In the genomic region with DNA sequence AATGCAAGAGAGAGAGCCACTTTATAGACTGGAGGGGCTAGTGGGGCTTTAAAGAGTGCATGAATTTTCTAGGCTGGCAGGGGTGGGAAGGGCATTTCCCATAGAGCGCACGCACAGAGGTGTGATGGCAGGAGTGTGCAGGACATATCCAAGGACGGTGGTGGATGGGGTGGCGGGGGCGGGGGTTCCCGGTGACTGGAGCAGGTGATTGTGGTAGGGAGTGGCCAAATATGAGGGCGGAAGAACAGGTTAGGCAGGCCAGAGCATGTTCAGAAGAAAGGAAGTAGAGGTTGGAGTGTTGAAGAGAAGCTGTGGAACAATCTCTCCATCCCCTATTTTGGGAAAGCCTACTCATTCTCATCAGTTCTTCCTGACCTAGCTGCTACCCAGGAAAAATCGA, we compare ENCODE assay signal across 18 cellular contexts. TPM values are rescaled to one million over a fixed set of nuclear protein-coding genes. Genes with fewer than 3 reads are reported as not detected.
A peak's percentile ranks its signal among the peaks of the same experiment; 100 is the strongest.
DNase-seq lines count a peak whose midpoint lies in the region; ATAC-seq, FAIRE-seq and TF ChIP-seq lines count a peak whose summit lies in the region.
"Had no signal": no experiment of that assay in that cellular context is flagged by ENCODE, and none has a peak within 500 bp of the region (broad histone marks: within the 10 kb centered on the region; RNA-seq: fewer than 3 reads in every experiment).

No MANE protein-coding gene starts in this region.

- no peaks in the 10 kb centered on the region for H3K4me1 Mint-ChIP-seq in immature natural killer cell
- H3K4me1 Mint-ChIP-seq: activated CD4-positive, alpha-beta T cell treated with anti-CD3 and anti-CD28 coated beads for 36 hours; activated naive CD8-positive, alpha-beta T cell treated with anti-CD3 and anti-CD28 coated beads, Interleukin-2, amount 50 U/mL, for 24 hours; CD4-positive, alpha-beta memory T cell had no signal

- H3K27ac Mint-ChIP-seq in immature natural killer cell: no peak overlapping the region
- H3K27ac Mint-ChIP-seq: activated CD4-positive, alpha-beta T cell treated with anti-CD3 and anti-CD28 coated beads for 36 hours; activated naive CD8-positive, alpha-beta T cell treated with anti-CD3 and anti-CD28 coated beads, Interleukin-2, amount 50 U/mL, for 24 hours; activated T-cell treated with anti-CD3 and anti-CD28 coated beads, Interleukin-2, amount 50 U/mL, for 24 hours; CD4-positive, alpha-beta memory T cell; stimulated activated naive CD8-positive, alpha-beta T cell treated with anti-CD3 and anti-CD28 coated beads, Interleukin-15, Interleukin-2, amounts not matched to agents 100 ng/mL and 50 ng/mL, for 24 hours had no signal

- H3K9ac ChIP-seq in OCI-LY1 (ENCODE audit: low read length) (no peak overlapping the region), keratinocyte (ENCODE audit: control insufficient read depth, extremely low read depth, insufficient read depth, low read length) (no peak overlapping the region), Karpas-422 (ENCODE audit: low read length) (no peak overlapping the region)

- TF ChIP-seq POLR2A in upper lobe of left lung (IDR thresholded peaks at IDR 0.05): no peak

- H2AFZ ChIP-seq in OCI-LY1 (ENCODE audit: low read length) (no peak overlapping the region), keratinocyte (ENCODE audit: control insufficient read depth, low read length) (peak overlapping the region; percentile 67), Karpas-422 (ENCODE audit: low read length) (no peak overlapping the region)

- H3K27me3 ChIP-seq in OCI-LY1 (ENCODE audit: insufficient read depth, low read length) (no peaks in the 10 kb centered on the region), keratinocyte (ENCODE audit: control insufficient read depth, extremely low read depth, insufficient read depth, low read length) (no peaks in the 10 kb centered on the region), upper lobe of left lung (no peaks in the 10 kb centered on the region), Karpas-422 (ENCODE audit: low read length) (no peaks in the 10 kb centered on the region)

- H3K4me3 ChIP-seq in OCI-LY1 (ENCODE audit: low read depth, low read length, poor library complexity, severe bottlenecking) (no peak overlapping the region), keratinocyte (ENCODE audit: control insufficient read depth in 2 of 3, extremely low read depth in 1 of 3, insufficient read depth in 2 of 3, low read depth in 1 of 3, low read length in 3 of 3) (peak overlapping the region in 2 of 3 experiments; percentile 36 to 43), upper lobe of left lung (no peak overlapping the region), Karpas-422 (ENCODE audit: low read length) (no peak overlapping the region)

- peak; percentile 87 for FAIRE-seq in keratinocyte (lab: Jason Lieb, UNC)
- FAIRE-seq: H54 had no signal

- H3K4me1 ChIP-seq in OCI-LY1 (ENCODE audit: insufficient read depth, low read length, severe bottlenecking) (no peaks in the 10 kb centered on the region), keratinocyte (ENCODE audit: control insufficient read depth, extremely low read depth, insufficient read depth, low read length) (peaks cover 11% of the 10 kb centered on the region), upper lobe of left lung (peaks cover 0 to 8% (median 0%) of the 10 kb centered on the region in 4 donors), Karpas-422 (ENCODE audit: low read length) (no peaks in the 10 kb centered on the region)

- peak; percentile 38 to 67 for ATAC-seq in upper lobe of left lung (ENCODE audit: low FRiP score in 2 of 2)
- ATAC-seq: activated CD4-positive, alpha-beta T cell treated with anti-CD3 and anti-CD28 coated beads for 36 hours; activated naive CD8-positive, alpha-beta T cell treated with anti-CD3 and anti-CD28 coated beads, Interleukin-2, amount 50 U/mL, for 24 hours had no signal

- H3K36me3 Mint-ChIP-seq in immature natural killer cell: no peaks in the 10 kb centered on the region
- H3K36me3 Mint-ChIP-seq: CD4-positive, alpha-beta memory T cell had no signal

- TF ChIP-seq CTCF in OCI-LY1 (IDR thresholded peaks at IDR 0.05; ENCODE audit: low read length) (no peak), keratinocyte (optimal IDR thresholded peaks at IDR 0.05 in 1 of 3, IDR thresholded peaks at IDR 0.05 in 1 of 3, conservative IDR thresholded peaks at IDR 0.05 in 1 of 3; ENCODE audit: extremely low read depth in 1 of 3, insufficient read depth in 2 of 3, low read length in 3 of 3) (no peak), upper lobe of left lung (IDR thresholded peaks at IDR 0.05) (no peak)

- WGBS in upper lobe of left lung, 2 donors: 62 to 69% methylated on average over 8 of the region's 8 CpGs

- peak; percentile 1 for DNase-seq in DMS79 treated with DMSO at 0.1 percent for 48 hours (lab: John Stamatoyannopoulos, UW)
- no peak for DNase-seq in DMS79 (lab: John Stamatoyannopoulos, UW)
- DNase-seq in keratinocyte (ENCODE audit: low read depth, low spot score): peak; percentile 13
- peak; percentile 50 to 73 for DNase-seq in upper lobe of left lung
- DNase-seq in hypothalamus (lab: John Stamatoyannopoulos, UW): no peak
- DNase-seq in immature natural killer cell: no peak
- no peak for DNase-seq in Karpas-422
- DNase-seq: 8988T; activated CD4-positive, alpha-beta T cell treated with anti-CD3 and anti-CD28 coated beads for 36 hours; activated naive CD8-positive, alpha-beta T cell treated with anti-CD3 and anti-CD28 coated beads, Interleukin-2, amount 50 U/mL, for 24 hours; activated T-cell treated with anti-CD3 and anti-CD28 coated beads, Interleukin-2, amount 50 U/mL, for 24 hours; CD4-positive, alpha-beta memory T cell; cerebellar nuclear complex; erythroblast; T-helper 2 cell had no signal

- H3K27ac ChIP-seq in OCI-LY1 (ENCODE audit: low read depth, low read length, poor library complexity, severe bottlenecking): peak overlapping the region; percentile 32
- H3K27ac ChIP-seq in keratinocyte (ENCODE audit: control insufficient read depth, insufficient read depth, low read length): no peak overlapping the region
- H3K27ac ChIP-seq in upper lobe of left lung: no peak overlapping the region
- H3K27ac ChIP-seq in Karpas-422 (ENCODE audit: low read length): no peak overlapping the region

- no peaks in the 10 kb centered on the region for H3K9me1 ChIP-seq in keratinocyte (ENCODE audit: control insufficient read depth, extremely low read depth, insufficient read depth, low read length)

- H3K9me2 ChIP-seq in OCI-LY1 (ENCODE audit: low read depth, low read length) (no peaks in the 10 kb centered on the region), Karpas-422 (replicated peaks; ENCODE audit: insufficient read depth, low read length) (no peaks in the 10 kb centered on the region)

- no peaks in the 10 kb centered on the region for H3F3A ChIP-seq in OCI-LY1 (ENCODE audit: insufficient read depth, low read length)

- peaks cover 51% of the 10 kb centered on the region for H3K36me3 ChIP-seq in OCI-LY1 (ENCODE audit: insufficient read depth, low read length)
- H3K36me3 ChIP-seq in keratinocyte (ENCODE audit: control insufficient read depth in 2 of 2, extremely low read depth in 1 of 2, insufficient read depth in 2 of 2, low read length in 2 of 2): no peaks in the 10 kb centered on the region
- H3K36me3 ChIP-seq in upper lobe of left lung: no peaks in the 10 kb centered on the region
- H3K36me3 ChIP-seq in Karpas-422 (ENCODE audit: insufficient read depth, low read length): no peaks in the 10 kb centered on the region

- no peaks in the 10 kb centered on the region for H4K20me1 ChIP-seq in OCI-LY1 (ENCODE audit: insufficient read depth, low read length)
- H4K20me1 ChIP-seq in keratinocyte (ENCODE audit: control insufficient read depth, extremely low read depth, insufficient read depth, low read length): no peaks in the 10 kb centered on the region
- no peaks in the 10 kb centered on the region for H4K20me1 ChIP-seq in Karpas-422 (ENCODE audit: insufficient read depth, low read depth, low read length)

- dilution Hi-C loops in keratinocyte (cut with MboI; ENCODE audit: extremely low pct_ligation_motif_present, low sequenced_read_pairs): no loop called here

- no peak for TF ChIP-seq EP300 in upper lobe of left lung (IDR thresholded peaks at IDR 0.05)

- H3K4me3 Mint-ChIP-seq in immature natural killer cell: no peak overlapping the region
- H3K4me3 Mint-ChIP-seq: activated CD4-positive, alpha-beta T cell treated with anti-CD3 and anti-CD28 coated beads for 36 hours; activated naive CD8-positive, alpha-beta T cell treated with anti-CD3 and anti-CD28 coated beads, Interleukin-2, amount 50 U/mL, for 24 hours; activated T-cell treated with anti-CD3 and anti-CD28 coated beads, Interleukin-2, amount 50 U/mL, for 24 hours; stimulated activated naive CD8-positive, alpha-beta T cell treated with anti-CD3 and anti-CD28 coated beads, Interleukin-15, Interleukin-2, amounts not matched to agents 100 ng/mL and 50 ng/mL, for 24 hours had no signal

- H3K9me3 ChIP-seq in OCI-LY1 (ENCODE audit: low read length) (no peaks in the 10 kb centered on the region; the same call in 1 of the 2 replicates), keratinocyte (ENCODE audit: control insufficient read depth, low read depth, low read length) (no peaks in the 10 kb centered on the region), upper lobe of left lung (no peaks in the 10 kb centered on the region), Karpas-422 (ENCODE audit: low read length) (no peaks in the 10 kb centered on the region)

- H3K4me2 ChIP-seq in OCI-LY1 (ENCODE audit: low read length) (no peak overlapping the region), keratinocyte (ENCODE audit: control insufficient read depth, extremely low read depth, insufficient read depth, low read depth, low read length) (peak overlapping the region; percentile 87), Karpas-422 (ENCODE audit: low read depth, low read length, poor library complexity, severe bottlenecking) (no peak overlapping the region)

- H3K79me2 ChIP-seq in OCI-LY1 (ENCODE audit: insufficient read depth, low read length) (peaks cover 12% of the 10 kb centered on the region; the same call in 1 of the 2 replicates), keratinocyte (ENCODE audit: control insufficient read depth, insufficient read depth, low read length) (no peaks in the 10 kb centered on the region), Karpas-422 (ENCODE audit: low read length) (no peaks in the 10 kb centered on the region)

- no peaks in the 10 kb centered on the region for H3K9me3 Mint-ChIP-seq in immature natural killer cell
- H3K9me3 Mint-ChIP-seq: activated naive CD8-positive, alpha-beta T cell treated with anti-CD3 and anti-CD28 coated beads, Interleukin-2, amount 50 U/mL, for 24 hours; activated T-cell treated with anti-CD3 and anti-CD28 coated beads, Interleukin-2, amount 50 U/mL, for 24 hours had no signal

- peaks cover 0 to 2% (median 0%) of the 10 kb centered on the region in 3 donors for H3K27me3 Mint-ChIP-seq in immature natural killer cell (ENCODE audit: low read depth in 3 of 3)
- H3K27me3 Mint-ChIP-seq: activated CD4-positive, alpha-beta T cell treated with anti-CD3 and anti-CD28 coated beads for 36 hours; activated naive CD8-positive, alpha-beta T cell treated with anti-CD3 and anti-CD28 coated beads, Interleukin-2, amount 50 U/mL, for 24 hours; activated T-cell treated with anti-CD3 and anti-CD28 coated beads, Interleukin-2, amount 50 U/mL, for 24 hours; stimulated activated naive CD8-positive, alpha-beta T cell treated with anti-CD3 and anti-CD28 coated beads, Interleukin-15, Interleukin-2, amounts not matched to agents 100 ng/mL and 50 ng/mL, for 24 hours had no signal

RNA-seq across cellular contexts. Expression of a gene that starts 18.1 kb away (rescaled TPM):
- polyA plus RNA-seq in keratinocyte (0.50 to 0.84 TPM (median 0.58 TPM) in 3 replicates), immature natural killer cell (under 1 TPM in 2 of 3 donors, not detected in 1; 0.40 to 0.94 TPM)
- 0.52 TPM for polyA plus RNA-seq in keratinocyte (2011; ENCODE audit: low read depth)
- polyA plus RNA-seq in keratinocyte (2011; cell fraction: cytosol; rRNA removed): 0.38 and 1.00 TPM in 2 replicates
- 0.17 and 0.23 TPM in 2 replicates for polyA plus RNA-seq in keratinocyte (2011; cell fraction: nucleus; rRNA removed)
- polyA plus RNA-seq in keratinocyte (2012; ENCODE audit: low replicate concordance): 0.31 and 0.86 TPM in 2 replicates
- polyA minus RNA-seq in keratinocyte: 0.29 to 1.9 TPM (median 0.43 TPM) in 3 replicates
- 0.77 TPM for polyA minus RNA-seq in keratinocyte (2011; cell fraction: cytosol; rRNA and poly(A)+ RNA removed)
- not detected in 2 replicates for polyA minus RNA-seq in keratinocyte (2011; cell fraction: nucleus; rRNA and poly(A)+ RNA removed)
- total RNA-seq in upper lobe of left lung: 10 to 100 TPM in 1 of 6 donors, 1 to 10 TPM in 1, under 1 TPM in 3, not detected in 1; 0.11 to 10.8 (median 0.80) TPM
- total RNA-seq in Karpas-422 (2014; rRNA removed; shearing (Covaris generic); ENCODE audit: low replicate concordance): 0.76 TPM in 1 of 2 replicates, not detected in the other
- total RNA-seq: CD4-positive, alpha-beta memory T cell had no signal
- polyA plus RNA-seq: CD4-positive, alpha-beta memory T cell had no signal

Comparison
In these comparisons a context has a peak if more than half of its experiments do, and no peak if none do; other contexts are left out.
1. DNase-seq: peak in DMS79 treated with DMSO at 0.1 percent for 48 hours (single experiment), keratinocyte (single experiment) and upper lobe of left lung (2 of 2); none in DMS79 (single experiment), hypothalamus (0 of 51), immature natural killer cell (0 of 3) and Karpas-422 (single experiment).
2. H3K4me3 ChIP-seq: peak in keratinocyte (2 of 3); none in OCI-LY1 (single experiment), upper lobe of left lung (0 of 4) and Karpas-422 (single experiment).